Comparison of ENCODE assay signal across 13 cellular contexts in the genomic region with DNA sequence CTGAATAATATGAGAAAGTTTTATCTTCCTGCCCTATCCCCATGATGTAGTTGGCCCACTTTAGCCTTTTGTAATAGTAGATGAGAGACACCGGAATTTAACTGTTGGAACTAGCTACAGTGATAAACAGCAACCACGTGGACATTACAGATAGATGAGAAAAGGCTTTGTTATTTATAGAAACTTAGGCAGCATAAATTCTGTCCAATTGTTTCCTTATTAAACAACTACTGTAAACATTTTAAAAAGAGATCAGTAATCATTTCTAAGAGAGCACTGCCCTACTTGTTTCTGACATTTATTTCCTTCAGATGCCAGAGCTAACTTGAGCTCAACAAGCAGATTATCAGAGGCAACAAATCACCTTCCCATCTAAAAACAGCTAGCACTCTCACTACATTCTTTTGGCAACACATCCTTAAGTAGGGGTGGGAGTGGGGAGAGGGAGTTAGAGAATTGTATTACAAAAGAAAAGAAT.
DNase-seq lines count a peak whose midpoint lies in the region; ATAC-seq and TF ChIP-seq lines count a peak whose summit lies in the region.
"Had no signal": no experiment of that assay in that cellular context is flagged by ENCODE, and none has a peak within 500 bp of the region (broad histone marks: within the 10 kb centered on the region; RNA-seq: fewer than 3 reads in every experiment).

No MANE protein-coding gene starts in this region.

- H3K4me1 ChIP-seq in GM23338 (ENCODE audit: insufficient read depth) (no peaks in the 10 kb centered on the region), SJCRH30 (peaks cover 43% of the 10 kb centered on the region), psoas muscle (peaks cover 65% of the 10 kb centered on the region)

- 2 to 6% (median 4%) methylated on average over 2 of the region's 2 CpGs for WGBS in psoas muscle, 3 donors

- no peaks in the 10 kb centered on the region for H3K36me3 ChIP-seq in GM23338 (ENCODE audit: insufficient read depth)
- H3K36me3 ChIP-seq in SJCRH30 = no peaks in the 10 kb centered on the region
- no peaks in the 10 kb centered on the region for H3K36me3 ChIP-seq in psoas muscle (ENCODE audit: insufficient read depth in 1 of 2, low read depth in 1 of 2)

- H3K4me3 ChIP-seq in GM23338 (no peak overlapping the region), SJCRH30 (no peak overlapping the region; the same call in 1 of the 2 replicates), psoas muscle (peak overlapping the region; percentile 35)

- ATAC-seq in GM23338 = peak; percentile 66
- peak; percentile 89 for ATAC-seq in Right ventricle myocardium superior (ENCODE audit: poor library complexity)
- ATAC-seq in psoas muscle = peak; percentile 72 to 89 (median 81)
- no peak for ATAC-seq in activated naive CD4-positive, alpha-beta T cell treated with anti-CD3 and anti-CD28 coated beads, Interleukin-2, amount 50 U/mL, for 72 hours

- H3K9me2 ChIP-seq in GM23338 (ENCODE audit: insufficient read depth) = no peaks in the 10 kb centered on the region

- no peaks in the 10 kb centered on the region for H3K27me3 Mint-ChIP-seq in GM23338 (ENCODE audit: insufficient read depth, low read depth, poor library complexity)

- H3K4me1 Mint-ChIP-seq in GM23338 = peaks cover 14% of the 10 kb centered on the region; the same call in 2 of the 3 replicates

- DNase-seq in GM23338 (ENCODE audit: low spot score) (peak; percentile 26), SJCRH30 (peak in 1 of 2 experiments; percentile 47), Right ventricle myocardium superior (no peak), psoas muscle (no peak), putamen (ENCODE audit: low spot score) (no peak), NCI-H1694 (lab: John Stamatoyannopoulos, UW) (no peak), SW480 (ENCODE audit: low spot score) (no peak)
- DNase-seq in activated naive CD4-positive, alpha-beta T cell treated with anti-CD3 and anti-CD28 coated beads, Interleukin-2, amount 50 U/mL, for 72 hours (ENCODE audit: low spot score in 2 of 2) = no peak
- DNase-seq: activated effector memory CD4-positive, alpha-beta T cell treated with Interleukin-2 at 50 U/mL for 16 hours; effector memory CD4-positive, alpha-beta T cell; foreskin melanocyte; NCI-H2029 treated with DMSO at 0.1 percent for 48 hours had no signal

- no peaks in the 10 kb centered on the region for H3K9me3 ChIP-seq in SJCRH30 (replicated peaks)
- H3K9me3 ChIP-seq in psoas muscle = no peaks in the 10 kb centered on the region

- no peak overlapping the region for H3K4me3 Mint-ChIP-seq in GM23338

- H2AFZ ChIP-seq in GM23338 = no peak overlapping the region

- H4K20me1 ChIP-seq in GM23338 (replicated peaks; ENCODE audit: insufficient read depth) = no peaks in the 10 kb centered on the region

- no peak overlapping the region for H3K4me2 ChIP-seq in GM23338

- no peaks in the 10 kb centered on the region for H3K9me3 Mint-ChIP-seq in GM23338
- peaks cover 0 to 7% of the 10 kb centered on the region in 2 donors for H3K9me3 Mint-ChIP-seq in activated naive CD4-positive, alpha-beta T cell treated with anti-CD3 and anti-CD28 coated beads, Interleukin-2, amount 50 U/mL, for 72 hours

- no peaks in the 10 kb centered on the region for H3K79me2 ChIP-seq in GM23338 (replicated peaks; ENCODE audit: insufficient read depth)

- no peak overlapping the region for H3K27ac Mint-ChIP-seq in GM23338
- no peak overlapping the region for H3K27ac Mint-ChIP-seq in activated naive CD4-positive, alpha-beta T cell treated with anti-CD3 and anti-CD28 coated beads, Interleukin-2, amount 50 U/mL, for 72 hours

- intact Hi-C loops in Right ventricle myocardium superior (cut with DNase I) (no loop called here), psoas muscle (cut with DNase I) (loop anchor here (2.0 to 10.0 kb wide), 3 partner anchors 54 to 316 kb away; no protein-coding TSS in a partner anchor)

- H3K27me3 ChIP-seq in GM23338 (ENCODE audit: insufficient read depth) (no peaks in the 10 kb centered on the region), SJCRH30 (no peaks in the 10 kb centered on the region), psoas muscle (ENCODE audit: insufficient read depth in 3 of 3, low read length in 2 of 3) (no peaks in the 10 kb centered on the region)

- no peaks in the 10 kb centered on the region for H3F3A ChIP-seq in GM23338 (replicated peaks; ENCODE audit: low read depth)

- TF ChIP-seq CTCF in GM23338 (conservative IDR thresholded peaks at IDR 0.05; ENCODE audit: low read depth in 2 of 2) (no peak), psoas muscle (IDR thresholded peaks at IDR 0.05) (no peak)

- H3K27ac ChIP-seq in GM23338 (ENCODE audit: low read depth) (no peak overlapping the region), SJCRH30 (peak overlapping the region; percentile 69), psoas muscle (peak overlapping the region; percentile 84)
- H3K27ac ChIP-seq: C4-2B had no signal

- no peaks in the 10 kb centered on the region for H3K36me3 Mint-ChIP-seq in GM23338 (ENCODE audit: low read depth)
- no peaks in the 10 kb centered on the region for H3K36me3 Mint-ChIP-seq in activated naive CD4-positive, alpha-beta T cell treated with anti-CD3 and anti-CD28 coated beads, Interleukin-2, amount 50 U/mL, for 72 hours

TF ChIP-seq in GM23338, 12 proteins besides CTCF, POLR2A, EP300 and RAD21 (continues in another document):
- TF ChIP-seq, protein P1, sequence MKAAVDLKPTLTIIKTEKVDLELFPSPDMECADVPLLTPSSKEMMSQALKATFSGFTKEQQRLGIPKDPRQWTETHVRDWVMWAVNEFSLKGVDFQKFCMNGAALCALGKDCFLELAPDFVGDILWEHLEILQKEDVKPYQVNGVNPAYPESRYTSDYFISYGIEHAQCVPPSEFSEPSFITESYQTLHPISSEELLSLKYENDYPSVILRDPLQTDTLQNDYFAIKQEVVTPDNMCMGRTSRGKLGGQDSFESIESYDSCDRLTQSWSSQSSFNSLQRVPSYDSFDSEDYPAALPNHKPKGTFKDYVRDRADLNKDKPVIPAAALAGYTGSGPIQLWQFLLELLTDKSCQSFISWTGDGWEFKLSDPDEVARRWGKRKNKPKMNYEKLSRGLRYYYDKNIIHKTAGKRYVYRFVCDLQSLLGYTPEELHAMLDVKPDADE (IDR thresholded peaks at IDR 0.05) = no peak
- no peak for TF ChIP-seq ZNF331 (CRISPR knock-in tag; IDR thresholded peaks at IDR 0.05; ENCODE audit: low read depth)
- TF ChIP-seq EZH2phosphoT487 (IDR thresholded peaks at IDR 0.05; ENCODE audit: unreplicated experiment) = no peak
- TF ChIP-seq JUNB (IDR thresholded peaks at IDR 0.05; ENCODE audit: unreplicated experiment) = no peak
- TF ChIP-seq EZH2 (IDR thresholded peaks at IDR 0.05; ENCODE audit: low read depth, unreplicated experiment) = no peak
- no peak for TF ChIP-seq STAT1 (IDR thresholded peaks at IDR 0.05; ENCODE audit: unreplicated experiment)
- no peak for TF ChIP-seq POLR2AphosphoS5 (IDR thresholded peaks at IDR 0.05; ENCODE audit: low read depth)
- TF ChIP-seq ZNF114 (CRISPR knock-in tag; IDR thresholded peaks at IDR 0.05) = no peak
- TF ChIP-seq, protein P2, sequence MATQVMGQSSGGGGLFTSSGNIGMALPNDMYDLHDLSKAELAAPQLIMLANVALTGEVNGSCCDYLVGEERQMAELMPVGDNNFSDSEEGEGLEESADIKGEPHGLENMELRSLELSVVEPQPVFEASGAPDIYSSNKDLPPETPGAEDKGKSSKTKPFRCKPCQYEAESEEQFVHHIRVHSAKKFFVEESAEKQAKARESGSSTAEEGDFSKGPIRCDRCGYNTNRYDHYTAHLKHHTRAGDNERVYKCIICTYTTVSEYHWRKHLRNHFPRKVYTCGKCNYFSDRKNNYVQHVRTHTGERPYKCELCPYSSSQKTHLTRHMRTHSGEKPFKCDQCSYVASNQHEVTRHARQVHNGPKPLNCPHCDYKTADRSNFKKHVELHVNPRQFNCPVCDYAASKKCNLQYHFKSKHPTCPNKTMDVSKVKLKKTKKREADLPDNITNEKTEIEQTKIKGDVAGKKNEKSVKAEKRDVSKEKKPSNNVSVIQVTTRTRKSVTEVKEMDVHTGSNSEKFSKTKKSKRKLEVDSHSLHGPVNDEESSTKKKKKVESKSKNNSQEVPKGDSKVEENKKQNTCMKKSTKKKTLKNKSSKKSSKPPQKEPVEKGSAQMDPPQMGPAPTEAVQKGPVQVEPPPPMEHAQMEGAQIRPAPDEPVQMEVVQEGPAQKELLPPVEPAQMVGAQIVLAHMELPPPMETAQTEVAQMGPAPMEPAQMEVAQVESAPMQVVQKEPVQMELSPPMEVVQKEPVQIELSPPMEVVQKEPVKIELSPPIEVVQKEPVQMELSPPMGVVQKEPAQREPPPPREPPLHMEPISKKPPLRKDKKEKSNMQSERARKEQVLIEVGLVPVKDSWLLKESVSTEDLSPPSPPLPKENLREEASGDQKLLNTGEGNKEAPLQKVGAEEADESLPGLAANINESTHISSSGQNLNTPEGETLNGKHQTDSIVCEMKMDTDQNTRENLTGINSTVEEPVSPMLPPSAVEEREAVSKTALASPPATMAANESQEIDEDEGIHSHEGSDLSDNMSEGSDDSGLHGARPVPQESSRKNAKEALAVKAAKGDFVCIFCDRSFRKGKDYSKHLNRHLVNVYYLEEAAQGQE (IDR thresholded peaks at IDR 0.05; ENCODE audit: unreplicated experiment) = no peak

Comparison
In these comparisons a context has a peak if more than half of its experiments do, and no peak if none do; other contexts are left out.
1. ATAC-seq: peak in GM23338 (single experiment), Right ventricle myocardium superior (single experiment) and psoas muscle (4 of 4); none in activated naive CD4-positive, alpha-beta T cell treated with anti-CD3 and anti-CD28 coated beads, Interleukin-2, amount 50 U/mL, for 72 hours (0 of 2).